In genomic region chr7:5694221-5694754, GRCh38 we compare ENCODE assay signal across 9 cellular contexts.
DNase-seq lines count a peak whose midpoint lies in the region; ATAC-seq and TF ChIP-seq lines count a peak whose summit lies in the region.
"Had no signal": no experiment of that assay in that cellular context is flagged by ENCODE, and none has a peak within 500 bp of the region (broad histone marks: within the 10 kb centered on the region; RNA-seq: fewer than 3 reads in every experiment).

No MANE protein-coding gene starts in this region.

- peak in 1 of 2 donors; percentile 72 for TF ChIP-seq EP300 in tibial nerve (IDR thresholded peaks at IDR 0.05)

- H3K27ac ChIP-seq in left lung (peak overlapping the region; percentile 85 to 89), tibial nerve (peak overlapping the region; percentile 62 to 85 (median 75))

- peak; percentile 34 for DNase-seq in activated CD4-positive, alpha-beta T cell treated with anti-CD3 and anti-CD28 coated beads, Interleukin-2, amount 50 U/mL, for 1 hour
- no peak for DNase-seq in activated CD4-positive, alpha-beta T cell treated with anti-CD3 and anti-CD28 coated beads for 1 hour
- DNase-seq in astrocyte of the spinal cord (ENCODE audit: low read depth, low spot score) (peak; percentile 94), left lung (no peak), tibial nerve (ENCODE audit: low spot score in 2 of 2) (no peak), SIG-M5 treated with dmso at 0.1 percent for 504 hours (lab: John Stamatoyannopoulos, UW; ENCODE audit: unreplicated experiment) (no peak)
- DNase-seq: NCI-H748 treated with DMSO at 0.1 percent for 48 hours had no signal

- peak; percentile 24 for ATAC-seq in left lung
- ATAC-seq in HG02623 (IDR thresholded peaks at IDR 0.05; ENCODE audit: unreplicated experiment) = no peak
- no peak for ATAC-seq in HG02840 (IDR thresholded peaks at IDR 0.05; ENCODE audit: low FRiP score, unreplicated experiment)

- 48 to 54% methylated on average over 5 of the region's 5 CpGs for WGBS in tibial nerve, 2 donors

- H3K36me3 ChIP-seq in left lung (peaks cover 0 to 5% of the 10 kb centered on the region in 2 donors), tibial nerve (no peaks in the 10 kb centered on the region)

- intact Hi-C loops in left lung (cut with DNase I) = no loop called here

- TF ChIP-seq POLR2A in tibial nerve (IDR thresholded peaks at IDR 0.05) = no peak

- H3K4me3 ChIP-seq in astrocyte of the spinal cord (ENCODE audit: low read depth, low read length) (no peak overlapping the region), left lung (peak overlapping the region in 1 of 2 donors; percentile 19), tibial nerve (no peak overlapping the region)

- H3K27me3 ChIP-seq in left lung (no peaks in the 10 kb centered on the region), tibial nerve (no peaks in the 10 kb centered on the region)

- peaks cover 70 to 93% of the 10 kb centered on the region in 2 donors for H3K4me1 ChIP-seq in left lung
- peaks cover 3 to 100% (median 90%) of the 10 kb centered on the region in 4 donors for H3K4me1 ChIP-seq in tibial nerve

- in situ Hi-C loops in astrocyte of the spinal cord (cut with HindIII; ENCODE audit: low sequenced_read_pairs) = no loop called here

- no peak for TF ChIP-seq CTCF in astrocyte of the spinal cord (IDR thresholded peaks at IDR 0.05; ENCODE audit: low read depth, low read length)
- TF ChIP-seq CTCF in left lung (IDR thresholded peaks at IDR 0.05) = no peak
- TF ChIP-seq CTCF in tibial nerve (IDR thresholded peaks at IDR 0.05) = peak in 1 of 5 experiments; percentile 8

- H3K9me3 ChIP-seq in left lung (no peaks in the 10 kb centered on the region), tibial nerve (no peaks in the 10 kb centered on the region)

Comparison
In these comparisons a context has a peak if more than half of its experiments do, and no peak if none do; other contexts are left out.
1. DNase-seq: peak in activated CD4-positive, alpha-beta T cell treated with anti-CD3 and anti-CD28 coated beads, Interleukin-2, amount 50 U/mL, for 1 hour (single experiment) and astrocyte of the spinal cord (single experiment); none in activated CD4-positive, alpha-beta T cell treated with anti-CD3 and anti-CD28 coated beads for 1 hour (single experiment), left lung (0 of 2), tibial nerve (0 of 2) and SIG-M5 treated with dmso at 0.1 percent for 504 hours (single experiment).